ENCODE assay signal across 2 cellular contexts in genomic region chr21:28339403-28339802, GRCh38.
TF ChIP-seq lines count a peak whose summit lies in the region.

No MANE protein-coding gene starts in this region.

TF ChIP-seq in IMR-90, 13 proteins besides CTCF, POLR2A, EP300 and RAD21 (continued from another document):
- no peak for TF ChIP-seq RFX5 (IDR thresholded peaks at IDR 0.05; ENCODE audit: low read depth, low read length)
- TF ChIP-seq MAFK (IDR thresholded peaks at IDR 0.05; ENCODE audit: low read depth, low read length) = no peak
- TF ChIP-seq CEBPB (IDR thresholded peaks at IDR 0.05; ENCODE audit: low read depth, low read length) = no peak
- no peak for TF ChIP-seq RCOR1 (IDR thresholded peaks at IDR 0.05; ENCODE audit: insufficient replicate concordance, low read length)
- TF ChIP-seq MAZ (IDR thresholded peaks at IDR 0.05; ENCODE audit: borderline replicate concordance, low read depth, low read length) = no peak
- no peak for TF ChIP-seq FOS (IDR thresholded peaks at IDR 0.05; ENCODE audit: low read depth, low read length)
- no peak for TF ChIP-seq USF2 (IDR thresholded peaks at IDR 0.05; ENCODE audit: low read depth, low read length)
- no peak for TF ChIP-seq SMC3 (IDR thresholded peaks at IDR 0.05; ENCODE audit: low read depth, low read length)
- TF ChIP-seq NFE2L2 (IDR thresholded peaks at IDR 0.05; ENCODE audit: low read depth, low read length) = no peak

TF ChIP-seq in liver, 16 proteins besides CTCF, POLR2A, EP300 and RAD21 (continued from another document):
- peak; percentile 69 for TF ChIP-seq SP1 (IDR thresholded peaks at IDR 0.05)
- TF ChIP-seq HNF4A (conservative IDR thresholded peaks at IDR 0.05) = peak; percentile 76 to 77
- no peak for TF ChIP-seq ATF3 (IDR thresholded peaks at IDR 0.05)
- TF ChIP-seq ZBTB33 (IDR thresholded peaks at IDR 0.05) = no peak
- no peak for TF ChIP-seq NR2F2 (IDR thresholded peaks at IDR 0.05)
- no peak for TF ChIP-seq FOXA2 (IDR thresholded peaks at IDR 0.05)
- peak; percentile 14 for TF ChIP-seq YY1 (IDR thresholded peaks at IDR 0.05)
TF ChIP-seq in liver: peak in this region for 5.
